ENCODE assay signal across 13 cellular contexts in genomic region chr14:23147676-23148075, GRCh38. TPM values are rescaled to one million over a fixed set of nuclear protein-coding genes. Genes with fewer than 3 reads are reported as not detected.
DNase-seq lines count a peak whose midpoint lies in the region.
"Had no signal": no experiment of that assay in that cellular context is flagged by ENCODE, and none has a peak within 500 bp of the region (broad histone marks: within the 10 kb centered on the region; RNA-seq: fewer than 3 reads in every experiment).

No MANE protein-coding gene starts in this region.

- WGBS in urinary bladder, result 49% methylated on average over 1 of the region's 1 CpG

- no peaks in the 10 kb centered on the region for H3K36me3 ChIP-seq in urinary bladder (ENCODE audit: insufficient read depth)

- DNase-seq in NCI-H2196 (lab: John Stamatoyannopoulos, UW; ENCODE audit: unreplicated experiment) (peak; percentile 59), NCI-H2196 treated with DMSO at 0.1 percent for 48 hours (lab: John Stamatoyannopoulos, UW; ENCODE audit: unreplicated experiment) (no peak), cerebellum (ENCODE audit: low spot score) (peak; percentile 70), medulla oblongata (ENCODE audit: extremely low spot score) (peak; percentile 46), iPS-NIHi7 (ENCODE audit: extremely low spot score) (no peak), MV-4-11 (lab: John Stamatoyannopoulos, UW) (no peak)
- DNase-seq in stimulated activated CD8-positive, alpha-beta memory T cell treated with anti-CD3 and anti-CD28 coated beads, Interleukin-4, amount 100 ng/mL, for 48 hours, result no peak
- DNase-seq: NCI-H1436 treated with DMSO at 0.1 percent for 48 hours, retina had no signal

- no peak overlapping the region for H3K4me3 ChIP-seq in urinary bladder (ENCODE audit: low read depth, low read length)
- H3K4me3 ChIP-seq: lung had no signal

- no peaks in the 10 kb centered on the region for H3K4me1 ChIP-seq in urinary bladder (ENCODE audit: insufficient read depth)

- peak overlapping the region; percentile 35 for H3K27ac ChIP-seq in urinary bladder (ENCODE audit: low read depth)

RNA-seq across cellular contexts. Expression of gene CEBPE, which starts 28.6 kb away (rescaled TPM):
- not detected for total RNA-seq in cerebellum
- not detected for total RNA-seq in urinary bladder
- 0.06 TPM for polyA plus RNA-seq in urinary bladder
- total RNA-seq: A673, frontal cortex had no signal

RNA-seq across cellular contexts. Expression of gene SLC7A8, which starts 35.8 kb away (rescaled TPM):
- total RNA-seq in cerebellum (12.1 TPM), urinary bladder (8.4 TPM)
- polyA plus RNA-seq in urinary bladder, result 35.5 TPM

RNA-seq across cellular contexts. Expression of gene CIROP, which starts 42.9 kb away (rescaled TPM):
- total RNA-seq in cerebellum, result not detected
- total RNA-seq in urinary bladder, result not detected
- not detected for polyA plus RNA-seq in urinary bladder
- total RNA-seq: A673, frontal cortex, lung had no signal
- polyA plus RNA-seq: lung had no signal

RNA-seq across cellular contexts. Expression of gene C14orf119, which starts 52.4 kb away (rescaled TPM):
- total RNA-seq in cerebellum (16.2 TPM), urinary bladder (37.2 TPM)
- polyA plus RNA-seq in urinary bladder, result 51.8 TPM

RNA-seq across cellular contexts. Expression of gene ACIN1, which starts 52.7 kb away (rescaled TPM):
- total RNA-seq in cerebellum (111 TPM), urinary bladder (87.9 TPM)
- 82.2 TPM for polyA plus RNA-seq in urinary bladder

Comparison
In these comparisons a context has a peak if more than half of its experiments do, and no peak if none do; other contexts are left out.
1. DNase-seq: peak in NCI-H2196 (single experiment), cerebellum (single experiment) and medulla oblongata (single experiment); none in NCI-H2196 treated with DMSO at 0.1 percent for 48 hours (single experiment), iPS-NIHi7 (single experiment), MV-4-11 (single experiment) and stimulated activated CD8-positive, alpha-beta memory T cell treated with anti-CD3 and anti-CD28 coated beads, Interleukin-4, amount 100 ng/mL, for 48 hours (single experiment).